ENCODE assay signal across 1 cellular context in genomic region chr16:22282254-22282892, GRCh38.
TF ChIP-seq lines count a peak whose summit lies in the region.

No MANE protein-coding gene starts in this region.

TF ChIP-seq in K562, 482 proteins besides CTCF, POLR2A, EP300 and RAD21 (continued from another document and continues in another):
- TF ChIP-seq ZNF592 (IDR thresholded peaks at IDR 0.05) (peak; percentile 73), ATF7 (IDR thresholded peaks at IDR 0.05) (peak; percentile 98), KLF16 (IDR thresholded peaks at IDR 0.05) (peak; percentile 90), ZNF316 (IDR thresholded peaks at IDR 0.05) (peak; percentile 64), NR2C1 (IDR thresholded peaks at IDR 0.05) (peak; percentile 54), NR2C1 (tag; IDR thresholded peaks at IDR 0.05) (peak; percentile 64; the same call in 1 of the 2 replicates), E2F8 (IDR thresholded peaks at IDR 0.05; ENCODE audit: low read depth, partially characterized antibody) (peak; percentile 41), ELK1 (CRISPR knock-in tag; IDR thresholded peaks at IDR 0.05) (no peak), SMARCC2 (IDR thresholded peaks at IDR 0.05; ENCODE audit: low read depth) (peak; percentile 88; the same call in 1 of the 2 replicates), USF2 (CRISPR knock-in tag; IDR thresholded peaks at IDR 0.05) (peak; percentile 41), RBM14 (IDR thresholded peaks at IDR 0.05; ENCODE audit: borderline replicate concordance, insufficient read depth, low read depth, low read length) (no peak), MEF2D (tag; conservative IDR thresholded peaks at IDR 0.05; ENCODE audit: low read depth) (0 out of 2 replicates have a peak, but pooled peaks have one; percentile 43), ZNF263 (CRISPR knock-in tag; IDR thresholded peaks at IDR 0.05; ENCODE audit: borderline replicate concordance) (no peak), MXD1 (CRISPR knock-in tag; IDR thresholded peaks at IDR 0.05; ENCODE audit: borderline replicate concordance, poor library complexity, severe bottlenecking) (peak; percentile 13), SOX6 (IDR thresholded peaks at IDR 0.05) (peak; percentile 97), CBFA2T2 (conservative IDR thresholded peaks at IDR 0.05) (peak; percentile 97), JUND (IDR thresholded peaks at IDR 0.05; ENCODE audit: borderline replicate concordance, low read depth, low read length) (peak; percentile 97), JUND (tag; IDR thresholded peaks at IDR 0.05; ENCODE audit: borderline replicate concordance, low read depth, low read length) (peak; percentile 99; the same call in 2 of the 3 replicates), ZNF79 (CRISPR knock-in tag; IDR thresholded peaks at IDR 0.05; ENCODE audit: low read depth) (no peak), TOE1 (IDR thresholded peaks at IDR 0.05; ENCODE audit: borderline replicate concordance) (peak; percentile 72), TOE1 (CRISPR knock-in tag; IDR thresholded peaks at IDR 0.05; ENCODE audit: borderline replicate concordance, low read depth) (no peak), HDAC1 (IDR thresholded peaks at IDR 0.05) (peak; percentile 51 to 54; a peak in 2 of 4 replicates), CHAMP1 (IDR thresholded peaks at IDR 0.05) (peak; percentile 88), ELF4 (CRISPR knock-in tag; IDR thresholded peaks at IDR 0.05) (no peak), ZNF766 (CRISPR knock-in tag; conservative IDR thresholded peaks at IDR 0.05) (0 out of 2 replicates have a peak, but pooled peaks have one; percentile 33), JUNB (CRISPR knock-in tag; conservative IDR thresholded peaks at IDR 0.05) (no peak), PBX2 (CRISPR knock-in tag; IDR thresholded peaks at IDR 0.05; ENCODE audit: low read depth) (no peak; the same call in 1 of the 2 replicates), PBX2 (tag; conservative IDR thresholded peaks at IDR 0.05; ENCODE audit: low read depth) (peak; percentile 95), BCOR (IDR thresholded peaks at IDR 0.05) (peak; percentile 54; the same call in 1 of the 2 replicates), KHSRP (IDR thresholded peaks at IDR 0.05) (peak; percentile 82), SREBF2 (CRISPR knock-in tag; IDR thresholded peaks at IDR 0.05) (no peak)
